Comparison of ENCODE assay signal across 14 cellular contexts in the genomic region with DNA sequence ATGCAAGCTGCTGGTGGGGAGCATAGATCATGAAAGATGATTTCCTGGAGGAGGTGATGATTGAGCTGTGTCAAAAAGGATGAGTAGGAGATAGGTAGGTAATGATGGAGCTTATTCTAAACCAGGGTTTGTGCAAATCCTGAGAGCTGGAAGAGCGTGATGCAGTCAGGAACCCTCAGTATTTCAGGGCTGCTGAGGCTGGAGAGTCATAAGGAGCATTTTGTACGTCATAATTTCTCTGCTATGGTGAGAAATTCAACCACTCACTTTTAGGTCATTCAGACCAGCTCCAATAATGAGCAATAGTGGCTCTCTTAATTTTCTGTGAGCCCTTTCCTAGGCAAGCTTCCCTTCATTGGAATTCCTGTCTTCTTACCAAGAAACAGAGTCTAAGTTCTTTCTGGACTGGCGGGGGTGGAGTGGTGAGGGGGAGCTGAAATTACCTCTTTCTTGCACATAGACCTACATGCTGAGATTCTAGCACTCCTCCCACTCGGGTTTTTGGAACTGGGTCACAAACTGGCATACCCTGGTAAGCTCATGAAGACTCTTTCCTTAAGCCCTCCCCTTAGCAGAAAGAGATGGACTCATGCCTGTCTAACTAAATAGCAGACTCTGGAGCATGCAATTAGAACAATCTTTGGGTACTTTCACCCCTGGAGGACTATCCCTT.
DNase-seq lines count a peak whose midpoint lies in the region; ATAC-seq and TF ChIP-seq lines count a peak whose summit lies in the region.
"Had no signal": no experiment of that assay in that cellular context is flagged by ENCODE, and none has a peak within 500 bp of the region (broad histone marks: within the 10 kb centered on the region; RNA-seq: fewer than 3 reads in every experiment).

No MANE protein-coding gene starts in this region.

- no peak for TF ChIP-seq CTCF in WERI-Rb-1 (IDR thresholded peaks at IDR 0.05; ENCODE audit: low read depth, low read length)

- no peak overlapping the region for H3K27ac Mint-ChIP-seq in activated T-cell treated with anti-CD3 and anti-CD28 coated beads, Interleukin-2, amount 50 U/mL, for 72 hours
- H3K27ac Mint-ChIP-seq in stimulated activated naive CD8-positive, alpha-beta T cell treated with anti-CD3 and anti-CD28 coated beads, Interleukin-15, amount 100 ng/mL, for 72 hours = no peak overlapping the region

- peaks cover 0 to 1% of the 10 kb centered on the region in 2 donors for H3K9me3 Mint-ChIP-seq in activated T-cell treated with anti-CD3 and anti-CD28 coated beads, Interleukin-2, amount 50 U/mL, for 72 hours
- no peaks in the 10 kb centered on the region for H3K9me3 Mint-ChIP-seq in stimulated activated naive CD8-positive, alpha-beta T cell treated with anti-CD3 and anti-CD28 coated beads, Interleukin-15, amount 100 ng/mL, for 72 hours

- peaks cover 34% of the 10 kb centered on the region for H3K4me1 Mint-ChIP-seq in activated T-cell treated with anti-CD3 and anti-CD28 coated beads, Interleukin-2, amount 50 U/mL, for 72 hours (ENCODE audit: low read depth)
- peaks cover 38% of the 10 kb centered on the region for H3K4me1 Mint-ChIP-seq in stimulated activated naive CD8-positive, alpha-beta T cell treated with anti-CD3 and anti-CD28 coated beads, Interleukin-15, amount 100 ng/mL, for 72 hours

- peaks cover 8% of the 10 kb centered on the region for H3K27me3 Mint-ChIP-seq in activated T-cell treated with anti-CD3 and anti-CD28 coated beads, Interleukin-2, amount 50 U/mL, for 72 hours (ENCODE audit: low read depth)
- peaks cover 10% of the 10 kb centered on the region for H3K27me3 Mint-ChIP-seq in stimulated activated naive CD8-positive, alpha-beta T cell treated with anti-CD3 and anti-CD28 coated beads, Interleukin-15, amount 100 ng/mL, for 72 hours

- H3K4me3 ChIP-seq in WERI-Rb-1 (ENCODE audit: low read depth, low read length) = no peak overlapping the region
- H3K4me3 ChIP-seq: colonic mucosa, psoas muscle, upper lobe of right lung had no signal

- no peaks in the 10 kb centered on the region for H3K9me3 ChIP-seq in WERI-Rb-1 (ENCODE audit: severe bottlenecking)
- H3K9me3 ChIP-seq: colonic mucosa, psoas muscle, upper lobe of right lung had no signal

- H3K36me3 ChIP-seq in WERI-Rb-1 = no peaks in the 10 kb centered on the region
- H3K36me3 ChIP-seq: colonic mucosa, upper lobe of right lung had no signal

- peak; percentile 26 for DNase-seq in activated naive CD4-positive, alpha-beta T cell treated with Interleukin-2 at 50 U/mL for 16 hours
- DNase-seq in activated naive CD4-positive, alpha-beta T cell treated with anti-CD3 and anti-CD28 coated beads, Interleukin-2, amount 50 U/mL, for 16 hours = no peak
- DNase-seq in activated T-cell treated with anti-CD3 and anti-CD28 coated beads, Interleukin-2, amount 50 U/mL, for 72 hours = no peak
- DNase-seq in stimulated activated naive CD8-positive, alpha-beta T cell treated with anti-CD3 and anti-CD28 coated beads, Interleukin-15, amount 100 ng/mL, for 72 hours = no peak
- DNase-seq in WERI-Rb-1 (no peak), SHP77 (lab: John Stamatoyannopoulos, UW) (no peak), cardiac septum (ENCODE audit: low spot score) (no peak)
- DNase-seq: amniotic stem cell, colonic mucosa, erythroblast, NCI-H2081, psoas muscle, upper lobe of right lung had no signal

- intact Hi-C loops in cardiac septum (cut with DNase I) = no loop called here

- H3K27me3 ChIP-seq in WERI-Rb-1 (ENCODE audit: insufficient read depth, low read depth, severe bottlenecking) = no peaks in the 10 kb centered on the region
- H3K27me3 ChIP-seq: colonic mucosa, upper lobe of right lung had no signal

- H3K27ac ChIP-seq in WERI-Rb-1 = no peak overlapping the region
- H3K27ac ChIP-seq: colonic mucosa, psoas muscle, upper lobe of right lung had no signal

- peaks cover 0 to 1% of the 10 kb centered on the region in 2 donors for H3K36me3 Mint-ChIP-seq in activated T-cell treated with anti-CD3 and anti-CD28 coated beads, Interleukin-2, amount 50 U/mL, for 72 hours (ENCODE audit: insufficient read depth in 2 of 2)

- peak overlapping the region in 1 of 2 donors; percentile 41 for H3K4me3 Mint-ChIP-seq in activated T-cell treated with anti-CD3 and anti-CD28 coated beads, Interleukin-2, amount 50 U/mL, for 72 hours
- H3K4me3 Mint-ChIP-seq in stimulated activated naive CD8-positive, alpha-beta T cell treated with anti-CD3 and anti-CD28 coated beads, Interleukin-15, amount 100 ng/mL, for 72 hours = no peak overlapping the region

- peak; percentile 22 for ATAC-seq in HG02798 (IDR thresholded peaks at IDR 0.05; ENCODE audit: poor library complexity, unreplicated experiment)
- peak; percentile 64 to 82 for ATAC-seq in activated T-cell treated with anti-CD3 and anti-CD28 coated beads, Interleukin-2, amount 50 U/mL, for 72 hours (replicated peaks in 1 of 2)
- ATAC-seq in stimulated activated naive CD8-positive, alpha-beta T cell treated with anti-CD3 and anti-CD28 coated beads, Interleukin-15, amount 100 ng/mL, for 72 hours = peak; percentile 46
- ATAC-seq: psoas muscle, upper lobe of right lung had no signal

Comparison
In these comparisons a context has a peak if more than half of its experiments do, and no peak if none do; other contexts are left out.
1. ATAC-seq: peak in every context shown above with its lines; median percentile 73 in activated T-cell treated with anti-CD3 and anti-CD28 coated beads, Interleukin-2, amount 50 U/mL, for 72 hours; 46 in stimulated activated naive CD8-positive, alpha-beta T cell treated with anti-CD3 and anti-CD28 coated beads, Interleukin-15, amount 100 ng/mL, for 72 hours; 22 in HG02798.